ENCODE assay signal across 13 cellular contexts in genomic region chr3:12222765-12223485, GRCh38.
DNase-seq lines count a peak whose midpoint lies in the region; ATAC-seq, FAIRE-seq and TF ChIP-seq lines count a peak whose summit lies in the region.
"Had no signal": no experiment of that assay in that cellular context is flagged by ENCODE, and none has a peak within 500 bp of the region (broad histone marks: within the 10 kb centered on the region; RNA-seq: fewer than 3 reads in every experiment).

No MANE protein-coding gene starts in this region.

- H3K9me3 Mint-ChIP-seq in activated naive CD4-positive, alpha-beta T cell treated with anti-CD3 and anti-CD28 coated beads for 36 hours, result peaks cover 8% of the 10 kb centered on the region

- ATAC-seq in HG03439 (IDR thresholded peaks at IDR 0.05; ENCODE audit: unreplicated experiment), result no peak
- ATAC-seq: gastrocnemius medialis had no signal

- TF ChIP-seq CTCF in fibroblast of pulmonary artery (IDR thresholded peaks at IDR 0.05; ENCODE audit: low read length, missing control alignments) (no peak), stomach (IDR thresholded peaks at IDR 0.05) (no peak)

- H3K36me3 Mint-ChIP-seq in activated naive CD4-positive, alpha-beta T cell treated with anti-CD3 and anti-CD28 coated beads for 36 hours (ENCODE audit: low read depth), result no peaks in the 10 kb centered on the region

- H3K27ac ChIP-seq in stomach, result peak overlapping the region in 4 of 5 donors; percentile 36 to 68 (median 56)
- H3K27ac ChIP-seq: gastrocnemius medialis had no signal

- 34 to 54% (median 38%) methylated on average over 6 of the region's 6 CpGs for WGBS in stomach, 5 donors

- peaks cover 15% of the 10 kb centered on the region for H3K27me3 Mint-ChIP-seq in activated naive CD4-positive, alpha-beta T cell treated with anti-CD3 and anti-CD28 coated beads for 36 hours (ENCODE audit: low read depth)

- no peak overlapping the region for H3K4me3 Mint-ChIP-seq in activated naive CD4-positive, alpha-beta T cell treated with anti-CD3 and anti-CD28 coated beads for 36 hours
- H3K4me3 Mint-ChIP-seq: activated CD4-positive, alpha-beta T cell treated with anti-CD3 and anti-CD28 coated beads, Interleukin-2, amount 10 ng/mL, durations not matched to agents 24 days and 14 days had no signal

- H3K36me3 ChIP-seq in stomach, result no peaks in the 10 kb centered on the region
- H3K36me3 ChIP-seq: gastrocnemius medialis had no signal

- H3K4me1 ChIP-seq in stomach, result peaks cover 7 to 33% (median 11%) of the 10 kb centered on the region in 4 donors
- H3K4me1 ChIP-seq: gastrocnemius medialis had no signal

- intact Hi-C loops in stomach (cut with DNase I; ENCODE audit: low total_unique reads), result no loop called here
- intact Hi-C loops in activated naive CD4-positive, alpha-beta T cell treated with anti-CD3 and anti-CD28 coated beads for 36 hours (cut with micrococcal nuclease), result no loop called here

- H3K27ac Mint-ChIP-seq in activated naive CD4-positive, alpha-beta T cell treated with anti-CD3 and anti-CD28 coated beads for 36 hours, result no peak overlapping the region
- H3K27ac Mint-ChIP-seq: activated CD4-positive, alpha-beta T cell treated with anti-CD3 and anti-CD28 coated beads, Interleukin-2, amount 10 ng/mL, durations not matched to agents 24 days and 14 days had no signal

- peak; percentile 85 for FAIRE-seq in H54 (lab: Jason Lieb, UNC)

- TF ChIP-seq POLR2A in H54 (IDR thresholded peaks at IDR 0.05; ENCODE audit: low read depth, low read length) (no peak), stomach (IDR thresholded peaks at IDR 0.05) (no peak)

- CTCF ChIA-PET in activated naive CD4-positive, alpha-beta T cell treated with anti-CD3 and anti-CD28 coated beads for 36 hours (lab: Charles Lee), result interaction anchor here (0.7 kb wide), 1 partner anchor 257 kb away, joined by 3 read pairs; no protein-coding TSS in a partner anchor

- H3K4me3 ChIP-seq in fibroblast of pulmonary artery (replicated peaks; ENCODE audit: low read depth, low read length) (no peak overlapping the region), stomach (no peak overlapping the region)
- H3K4me3 ChIP-seq: gastrocnemius medialis had no signal

- DNase-seq in H54 (ENCODE audit: insufficient read length, low spot score) (peak; percentile 23), RPMI7951 (ENCODE audit: low read depth) (peak; percentile 64), fibroblast of pulmonary artery (ENCODE audit: low read depth) (peak; percentile 75), stomach (no peak), kidney glomerular epithelial cell (lab: John Stamatoyannopoulos, UW) (no peak)
- DNase-seq in activated naive CD4-positive, alpha-beta T cell treated with anti-CD3 and anti-CD28 coated beads for 36 hours, result no peak
- DNase-seq: activated CD4-positive, alpha-beta T cell treated with anti-CD3 and anti-CD28 coated beads, Interleukin-2, amount 10 ng/mL, durations not matched to agents 24 days and 14 days; DMS153; gastrocnemius medialis; NCI-H1092 treated with DMSO at 0.1 percent for 48 hours; NCI-H526 treated with DMSO at 0.1 percent for 48 hours; stimulated activated CD4-positive, alpha-beta T cell treated with anti-CD3 and anti-CD28 coated beads, Interleukin-4, amount 100 ng/mL, for 24 hours had no signal

- H3K4me1 Mint-ChIP-seq in activated naive CD4-positive, alpha-beta T cell treated with anti-CD3 and anti-CD28 coated beads for 36 hours (ENCODE audit: low read depth), result no peaks in the 10 kb centered on the region
- H3K4me1 Mint-ChIP-seq: activated CD4-positive, alpha-beta T cell treated with anti-CD3 and anti-CD28 coated beads, Interleukin-2, amount 10 ng/mL, durations not matched to agents 24 days and 14 days had no signal

- H3K27me3 ChIP-seq in stomach, result no peaks in the 10 kb centered on the region
- H3K27me3 ChIP-seq: gastrocnemius medialis had no signal

- no peaks in the 10 kb centered on the region for H3K9me3 ChIP-seq in stomach
- H3K9me3 ChIP-seq: gastrocnemius medialis had no signal

- no peak for TF ChIP-seq EP300 in stomach (IDR thresholded peaks at IDR 0.05)

Comparison
In these comparisons a context has a peak if more than half of its experiments do, and no peak if none do; other contexts are left out.
1. DNase-seq: peak in H54 (single experiment), RPMI7951 (single experiment) and fibroblast of pulmonary artery (single experiment); none in stomach (single experiment), activated naive CD4-positive, alpha-beta T cell treated with anti-CD3 and anti-CD28 coated beads for 36 hours (single experiment) and kidney glomerular epithelial cell (single experiment).